In genomic region chr1:145999321-146000024, GRCh38 we compare ENCODE assay signal across 9 cellular contexts. TPM values are rescaled to one million over a fixed set of nuclear protein-coding genes. Genes with fewer than 3 reads are reported as not detected.
DNase-seq lines count a peak whose midpoint lies in the region; ATAC-seq, FAIRE-seq and TF ChIP-seq lines count a peak whose summit lies in the region.
"Had no signal": no experiment of that assay in that cellular context is flagged by ENCODE, and none has a peak within 500 bp of the region (broad histone marks: within the 10 kb centered on the region; RNA-seq: fewer than 3 reads in every experiment).

No MANE protein-coding gene starts in this region.

- TF ChIP-seq EP300 in esophagus muscularis mucosa (IDR thresholded peaks at IDR 0.05) = no peak

- TF ChIP-seq POLR2A in Peyer's patch (IDR thresholded peaks at IDR 0.05) = peak in 1 of 2 donors; percentile 46
- TF ChIP-seq POLR2A in esophagus muscularis mucosa (IDR thresholded peaks at IDR 0.05; ENCODE audit: low read depth) = no peak

- DNase-seq in Peyer's patch (peak in 2 of 3 donors; percentile 60 to 80), esophagus muscularis mucosa (ENCODE audit: extremely low spot score) (no peak), sciatic nerve (ENCODE audit: low spot score) (no peak), HTR-8/SVneo (ENCODE audit: insufficient read length, low spot score) (no peak), kidney glomerular epithelial cell (lab: John Stamatoyannopoulos, UW) (no peak), GDM1 (lab: John Stamatoyannopoulos, UW) (no peak)
- DNase-seq in activated effector memory CD4-positive, alpha-beta T cell treated with anti-CD3 and anti-CD28 coated beads, Interleukin-2, amount 50 U/mL, for 16 hours = no peak

- intact Hi-C loops in esophagus muscularis mucosa (cut with DNase I) (loop anchor here (2.0 kb wide), 1 partner anchor 17 kb away; no protein-coding TSS in a partner anchor), sciatic nerve (cut with DNase I) (no loop called here)

- WGBS in esophagus muscularis mucosa = 19% methylated on average over 5 of the region's 5 CpGs

- peak; percentile 18 for ATAC-seq in sciatic nerve

- TF ChIP-seq CTCF in Peyer's patch (IDR thresholded peaks at IDR 0.05) (no peak), esophagus muscularis mucosa (IDR thresholded peaks at IDR 0.05) (no peak)

- peak overlapping the region; percentile 9 for H3K27ac ChIP-seq in HUES48 (ENCODE audit: low read depth, low read length)
- peak overlapping the region; percentile 94 to 99 (median 98) for H3K27ac ChIP-seq in Peyer's patch
- H3K27ac ChIP-seq in esophagus muscularis mucosa (replicated peaks in 1 of 4) = peak overlapping the region; percentile 94 to 96 (median 96)

- H3K36me3 ChIP-seq in HUES48 (ENCODE audit: control insufficient read depth, insufficient read depth, low read length) (peaks cover 9% of the 10 kb centered on the region), Peyer's patch (peaks cover 0 to 13% (median under 1%) of the 10 kb centered on the region in 3 donors), esophagus muscularis mucosa (peaks cover 10 to 17% (median 13%) of the 10 kb centered on the region in 4 donors)

- H3K4me3 ChIP-seq in HUES48 (ENCODE audit: low read depth, low read length) (no peak overlapping the region), Peyer's patch (peak overlapping the region in 1 of 4 donors; percentile 72), esophagus muscularis mucosa (peak overlapping the region; percentile 70 to 85 (median 80))

- no peak overlapping the region for H3K9ac ChIP-seq in HUES48 (ENCODE audit: low read depth, low read length)

- no peaks in the 10 kb centered on the region for H3K9me3 ChIP-seq in HUES48 (ENCODE audit: control insufficient read depth, insufficient read depth, low read length)
- no peaks in the 10 kb centered on the region for H3K9me3 ChIP-seq in Peyer's patch
- H3K9me3 ChIP-seq in esophagus muscularis mucosa = no peaks in the 10 kb centered on the region

- no peak for FAIRE-seq in HTR-8/SVneo (lab: Jason Lieb, UNC)

- no peaks in the 10 kb centered on the region for H3K27me3 ChIP-seq in HUES48 (ENCODE audit: control insufficient read depth, insufficient read depth, low read length)
- no peaks in the 10 kb centered on the region for H3K27me3 ChIP-seq in Peyer's patch
- H3K27me3 ChIP-seq in esophagus muscularis mucosa = no peaks in the 10 kb centered on the region

- H3K4me1 ChIP-seq in HUES48 (ENCODE audit: control insufficient read depth, insufficient read depth, low read length) (peaks cover 24% of the 10 kb centered on the region), Peyer's patch (peaks cover 0 to 26% (median 12%) of the 10 kb centered on the region in 4 donors), esophagus muscularis mucosa (peaks cover 34 to 58% (median 46%) of the 10 kb centered on the region in 4 donors)

RNA-seq across cellular contexts. Expression of gene TXNIP, which starts 3.1 kb away (rescaled TPM):
- total RNA-seq in Peyer's patch (1,000 to 10,000 TPM in 2 of 4 donors, 100 to 1,000 TPM in 2; 313 to 1,366 (median 694) TPM), esophagus muscularis mucosa (1,000 to 10,000 TPM; 1,186 to 4,171 (median 2,482) TPM), sciatic nerve (609 TPM)

RNA-seq across cellular contexts. Expression of gene HJV, which starts 22.1 kb away (rescaled TPM):
- total RNA-seq in Peyer's patch (not detected), esophagus muscularis mucosa (not detected), sciatic nerve (not detected)
- total RNA-seq: subcutaneous adipose tissue had no signal

RNA-seq across cellular contexts. Expression of gene POLR3GL, which starts 35.0 kb away (rescaled TPM):
- total RNA-seq in Peyer's patch = 10 to 100 TPM in 3 of 4 donors, 1 to 10 TPM in 1; 8.7 to 25.6 (median 12.5) TPM
- total RNA-seq in esophagus muscularis mucosa = 10 to 100 TPM; 29.0 to 41.5 (median 35.5) TPM
- total RNA-seq in sciatic nerve = 22.3 TPM

RNA-seq across cellular contexts. Expression of gene ANKRD34A, which starts 35.1 kb away (rescaled TPM):
- 1 to 10 TPM in 1 of 4 donors, under 1 TPM in 1, not detected in 2; 0.54 to 3.7 TPM for total RNA-seq in Peyer's patch
- 1 to 10 TPM in 3 of 4 donors, under 1 TPM in 1; 0.66 to 1.7 (median 1.3) TPM for total RNA-seq in esophagus muscularis mucosa
- 1.2 TPM for total RNA-seq in sciatic nerve

RNA-seq across cellular contexts. Expression of gene LIX1L, which starts 41.7 kb away (rescaled TPM):
- total RNA-seq in Peyer's patch (10 to 100 TPM in 1 of 4 donors, 1 to 10 TPM in 3; 3.7 to 10.7 (median 4.5) TPM), esophagus muscularis mucosa (10 to 100 TPM; 33.2 to 55.0 (median 41.7) TPM), sciatic nerve (57.6 TPM)

Comparison
In these comparisons a context has a peak if more than half of its experiments do, and no peak if none do; other contexts are left out.
1. H3K27ac ChIP-seq: peak in every context shown above with its lines; median percentile 98 in Peyer's patch; 96 in esophagus muscularis mucosa; 9 in HUES48.
2. DNase-seq: peak in Peyer's patch (2 of 3); none in esophagus muscularis mucosa (single experiment), sciatic nerve (single experiment), activated effector memory CD4-positive, alpha-beta T cell treated with anti-CD3 and anti-CD28 coated beads, Interleukin-2, amount 50 U/mL, for 16 hours (single experiment), HTR-8/SVneo (single experiment), kidney glomerular epithelial cell (single experiment) and GDM1 (single experiment).